Comparison of ENCODE assay signal across 1 cellular context in the genomic region with DNA sequence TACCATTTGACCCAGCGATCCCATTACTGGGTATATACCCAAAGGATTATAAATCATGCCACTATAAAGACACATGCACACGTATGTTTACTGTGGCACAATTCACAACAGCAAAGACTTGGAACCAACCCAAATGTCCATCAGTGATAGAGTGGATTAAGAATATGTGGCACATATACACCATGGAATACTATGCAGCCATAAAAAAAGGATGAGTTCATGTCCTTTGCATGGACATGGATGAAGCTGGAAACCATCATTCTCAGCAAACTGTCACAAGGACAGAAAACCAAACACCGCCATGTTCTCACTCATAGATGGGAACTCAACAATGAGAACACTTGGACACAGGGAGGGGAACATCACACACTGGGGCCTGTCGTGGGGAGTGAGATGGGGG.
TF ChIP-seq lines count a peak whose summit lies in the region.

No MANE protein-coding gene starts in this region.

TF ChIP-seq in HepG2, 621 proteins besides CTCF, POLR2A, EP300 and RAD21:
- 0 out of 2 replicates have a peak, but pooled peaks have one; percentile 17 for TF ChIP-seq ZBTB38 (CRISPR knock-in tag; IDR thresholded peaks at IDR 0.05)
TF ChIP-seq in HepG2: peak in this region for 1; not testable (repeated sequence) for 620.
